In genomic region chr3:184772667-184773272, GRCh38 we compare ENCODE assay signal across 30 cellular contexts. TPM values are rescaled to one million over a fixed set of nuclear protein-coding genes. Genes with fewer than 3 reads are reported as not detected.
DNase-seq lines count a peak whose midpoint lies in the region; ATAC-seq, FAIRE-seq and TF ChIP-seq lines count a peak whose summit lies in the region.
"Had no signal": no experiment of that assay in that cellular context is flagged by ENCODE, and none has a peak within 500 bp of the region (broad histone marks: within the 10 kb centered on the region; RNA-seq: fewer than 3 reads in every experiment).

No MANE protein-coding gene starts in this region.

- no peak overlapping the region for H3K4me3 ChIP-seq in kidney (ENCODE audit: low read length in 2 of 2)
- H3K4me3 ChIP-seq in prostate gland, result no peak overlapping the region
- H3K4me3 ChIP-seq: coronary artery, lung, ovary, right atrium auricular region, tibial artery had no signal

- ATAC-seq in HG02623 (IDR thresholded peaks at IDR 0.05; ENCODE audit: unreplicated experiment), result no peak
- ATAC-seq: effector memory CD8-positive, alpha-beta T cell; natural killer cell treated with Interleukin-12 subunit alpha and Interleukin-12 subunit beta and Interleukin-15 and Interleukin-18, amount 100 ng/mL, for 72 hours had no signal

- TF ChIP-seq CTCF in kidney (IDR thresholded peaks at IDR 0.05; ENCODE audit: borderline replicate concordance, extremely low read depth, insufficient read depth) (no peak), prostate gland (IDR thresholded peaks at IDR 0.05) (no peak)

- H3K27me3 ChIP-seq in prostate gland (replicated peaks; ENCODE audit: insufficient read depth), result no peaks in the 10 kb centered on the region
- H3K27me3 ChIP-seq: ovary, right atrium auricular region had no signal

- H3K4me1 ChIP-seq in kidney (ENCODE audit: control insufficient read depth in 1 of 2, insufficient read depth in 1 of 2, low read depth in 1 of 2, low read length in 2 of 2), result peaks cover 0 to 3% of the 10 kb centered on the region in 2 donors
- no peaks in the 10 kb centered on the region for H3K4me1 ChIP-seq in prostate gland (replicated peaks)
- H3K4me1 ChIP-seq: tibial artery had no signal

- no peaks in the 10 kb centered on the region for H3K9me3 ChIP-seq in kidney (ENCODE audit: control insufficient read depth in 1 of 2, low read length in 2 of 2)
- H3K9me3 ChIP-seq in prostate gland, result no peaks in the 10 kb centered on the region
- H3K9me3 ChIP-seq: ovary, right atrium auricular region, SK-N-SH, tibial artery had no signal

- no peak overlapping the region for H3K27ac ChIP-seq in kidney (ENCODE audit: low read depth in 2 of 2, low read length in 2 of 2)
- no peak overlapping the region for H3K27ac ChIP-seq in prostate gland
- H3K27ac ChIP-seq: ovary had no signal

- no peak for FAIRE-seq in kidney (lab: Jason Lieb, UNC)
- FAIRE-seq: bronchial epithelial cell had no signal

- H3K36me3 ChIP-seq in kidney (ENCODE audit: control insufficient read depth in 1 of 2, insufficient read depth in 2 of 2, low read length in 2 of 2) (no peaks in the 10 kb centered on the region), prostate gland (no peaks in the 10 kb centered on the region)
- H3K36me3 ChIP-seq: ovary, right atrium auricular region, tibial artery had no signal

- WGBS in prostate gland, result 73% methylated on average over 8 of the region's 8 CpGs

- intact Hi-C loops in kidney (cut with DNase I), result no loop called here
- intact Hi-C loops in prostate gland (cut with DNase I), result loop anchor here (10.0 kb wide), 1 partner anchor 58 kb away; the partner anchor contains the start of gene MAGEF1

- H3K9ac ChIP-seq in kidney (ENCODE audit: low read length in 2 of 2), result no peak overlapping the region
- H3K9ac ChIP-seq: SK-N-SH had no signal

- TF ChIP-seq POLR2A in prostate gland (IDR thresholded peaks at IDR 0.05), result no peak

- DNase-seq in GM03348 (ENCODE audit: low spot score) (peak; percentile 26), RPMI8226 (peak; percentile 54), kidney (peak; percentile 29), putamen (ENCODE audit: low spot score) (peak; percentile 70), NCI-H2171 (lab: John Stamatoyannopoulos, UW) (no peak), prostate gland (ENCODE audit: low spot score) (no peak), middle frontal gyrus (ENCODE audit: extremely low spot score, low spot score) (no peak)
- DNase-seq: activated CD4-positive, alpha-beta T cell treated with anti-CD3 and anti-CD28 coated beads, Interleukin-2, amount 50 U/mL, for 1 hour; activated CD4-positive, CD25-positive, alpha-beta regulatory T cell; activated gamma-delta T cell; activated naive CD8-positive, alpha-beta T cell treated with anti-CD3 and anti-CD28 coated beads for 36 hours; activated T-cell treated with anti-CD3 and anti-CD28 coated beads, Interleukin-2, amount 50 U/mL, for 24 hours; effector memory CD8-positive, alpha-beta T cell; glutamatergic neuron; HCEC 1CT; MV-4-11; NCI-H1436; NCI-H2081 treated with DMSO at 0.1 percent for 48 hours; NCI-H446; stimulated activated CD4-positive, alpha-beta T cell treated with anti-CD3 and anti-CD28 coated beads, Interleukin-2, amount 100 ng/mL, for 24 hours; stimulated activated CD8-positive, alpha-beta memory T cell treated with anti-CD3 and anti-CD28 coated beads, Interleukin-4, amount 100 ng/mL, for 48 hours; tibial artery had no signal

RNA-seq across cellular contexts. Expression of gene VPS8, which starts 39.2 kb away (rescaled TPM):
- total RNA-seq in kidney (55.0 TPM), prostate gland (10 to 100 TPM; 36.7 to 70.6 TPM)
- polyA plus RNA-seq in kidney (ENCODE audit: insufficient read depth, low read depth, low replicate concordance), result 10.8 TPM

Comparison
In these comparisons a context has a peak if more than half of its experiments do, and no peak if none do; other contexts are left out.
1. DNase-seq: peak in GM03348 (single experiment), RPMI8226 (single experiment), kidney (single experiment) and putamen (single experiment); none in NCI-H2171 (single experiment), prostate gland (single experiment) and middle frontal gyrus (single experiment).